In the genomic region with DNA sequence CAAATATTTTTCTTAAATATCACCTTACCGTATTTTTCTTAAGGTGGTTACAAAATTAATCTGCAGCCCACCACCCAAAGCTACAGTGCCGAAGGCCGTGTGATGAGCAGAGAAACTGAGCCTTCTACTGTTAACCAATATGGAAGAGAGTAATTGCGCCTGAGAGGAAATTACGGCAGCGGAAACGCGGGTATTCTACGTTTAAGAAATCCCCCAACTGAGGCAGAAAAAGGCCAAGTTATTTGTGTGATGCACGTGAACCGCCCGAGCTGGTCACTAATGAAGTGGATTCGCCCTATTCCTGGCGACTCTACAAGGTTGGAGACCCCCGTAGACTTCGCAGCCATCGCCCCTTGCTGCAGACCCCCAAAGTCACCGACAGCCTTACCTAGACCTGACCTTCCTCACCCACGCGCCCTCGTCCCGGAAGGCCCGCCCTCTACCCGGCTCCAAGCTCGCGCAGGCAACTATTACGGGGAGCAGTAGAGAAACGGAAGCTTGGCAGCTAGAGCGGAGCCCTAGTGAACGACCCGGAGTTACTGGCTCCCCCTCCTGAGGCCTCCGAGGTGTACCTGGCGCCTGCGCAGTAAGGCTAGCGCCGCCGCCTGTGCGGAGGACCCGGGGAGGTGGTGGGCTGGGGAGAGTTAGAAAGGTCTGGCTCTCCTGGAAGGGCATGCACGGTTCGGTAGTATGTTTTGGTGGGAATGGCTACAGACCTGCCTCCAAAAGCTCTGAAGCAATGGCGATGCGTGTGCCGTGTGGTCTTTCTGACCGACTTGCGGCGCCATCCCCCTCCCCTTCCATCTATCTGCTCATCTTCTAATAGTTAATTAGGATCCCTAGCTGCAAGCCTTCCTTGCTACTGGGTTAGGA, we compare ENCODE assay signal across 8 cellular contexts. TPM values are rescaled to one million over a fixed set of nuclear protein-coding genes. Genes with fewer than 3 reads are reported as not detected.
DNase-seq lines count a peak whose midpoint lies in the region; FAIRE-seq and TF ChIP-seq lines count a peak whose summit lies in the region.

A gene (minus strand): TSS at position 430 of the 873 bp plus-strand sequence. CDS start 4,319 bp downstream, outside the sequence.

- peak within 1 kb of the TSS; percentile 61 for H3K4me2 ChIP-seq in neuronal stem cell (ENCODE audit: insufficient read depth, low read length, poor library complexity, severe bottlenecking)

- no peak for FAIRE-seq in frontal cortex (lab: Jason Lieb, UNC)

- H3K18ac ChIP-seq in neuronal stem cell (ENCODE audit: low read length), result peak within 1 kb of the TSS; percentile 96

- H3K79me1 ChIP-seq in neuronal stem cell (ENCODE audit: low read depth, low read length), result no peaks in the 10 kb centered on the region

- no peaks in the 10 kb centered on the region for H3K27me3 ChIP-seq in GM06990 (replicated peaks; ENCODE audit: control insufficient read depth, insufficient read depth, low read length)
- no peaks in the 10 kb centered on the region for H3K27me3 ChIP-seq in neuronal stem cell (ENCODE audit: control insufficient read depth in 3 of 3, insufficient read depth in 3 of 3, low read depth in 1 of 3, low read length in 3 of 3)

- in situ Hi-C loops in SK-MEL-5 (cut with HindIII; ENCODE audit: low pct_unique_long_range_greater_than_20kb, low sequenced_read_pairs), result loop anchor here (25.0 kb wide), 1 partner anchor 523 kb away; no protein-coding TSS in a partner anchor

- no peak within 1 kb of the TSS for H2BK12ac ChIP-seq in neuronal stem cell (ENCODE audit: low read length)

- no peak within 1 kb of the TSS for H2BK5ac ChIP-seq in neuronal stem cell (ENCODE audit: low read length)

- no peak within 1 kb of the TSS for H3K27ac ChIP-seq in neuronal stem cell (replicated peaks; ENCODE audit: low read length)

- no peak within 1 kb of the TSS for H3K4ac ChIP-seq in neuronal stem cell (ENCODE audit: low read length)

- H3K4me3 ChIP-seq in GM06990 (replicated peaks; ENCODE audit: low read depth, low read length) (peak within 1 kb of the TSS; percentile 80), HFF-Myc (replicated peaks; ENCODE audit: low read depth, low read length) (peak within 1 kb of the TSS; percentile 56), neuronal stem cell (ENCODE audit: low read length in 2 of 2) (peak within 1 kb of the TSS; percentile 73 to 84)

- TF ChIP-seq CTCF in GM06990 (IDR thresholded peaks at IDR 0.05; ENCODE audit: insufficient read depth, low read length, poor library complexity, severe bottlenecking) (peak; percentile 92), HFF-Myc (IDR thresholded peaks at IDR 0.05; ENCODE audit: low read depth, low read length, missing control alignments) (peak; percentile 60), subcutaneous adipose tissue (IDR thresholded peaks at IDR 0.05; ENCODE audit: low read depth) (no peak)

- no peak within 1 kb of the TSS for H4K8ac ChIP-seq in neuronal stem cell (ENCODE audit: low read depth, low read length)

- no peak within 1 kb of the TSS for H2BK120ac ChIP-seq in neuronal stem cell (ENCODE audit: low read depth, low read length)

- peak within 1 kb of the TSS; percentile 95 for H3K23ac ChIP-seq in neuronal stem cell (ENCODE audit: low read depth, low read length, poor library complexity)

- H3K9ac ChIP-seq in neuronal stem cell (ENCODE audit: low read depth, low read length, poor library complexity), result peak within 1 kb of the TSS; percentile 87

- no peak within 1 kb of the TSS for H4K91ac ChIP-seq in neuronal stem cell (ENCODE audit: low read depth, low read length, poor library complexity)

- H3K9me3 ChIP-seq in neuronal stem cell (replicated peaks in 1 of 2; ENCODE audit: control insufficient read depth in 2 of 2, insufficient read depth in 1 of 2, low read depth in 1 of 2, low read length in 2 of 2), result no peaks in the 10 kb centered on the region

- no peak within 1 kb of the TSS for H3K14ac ChIP-seq in neuronal stem cell (ENCODE audit: low read length)

- H2AFZ ChIP-seq in neuronal stem cell (ENCODE audit: low read length), result peak within 1 kb of the TSS; percentile 93

- peak; percentile 95 for DNase-seq in GM06990 (ENCODE audit: extremely low read depth, insufficient read length)
- peak; percentile 88 for DNase-seq in HFF-Myc (ENCODE audit: extremely low read depth, low read depth)
- peak; percentile 96 for DNase-seq in MV-4-11 (lab: John Stamatoyannopoulos, UW)
- peak; percentile 99 for DNase-seq in SK-MEL-5 (ENCODE audit: low read depth, low spot score)
- DNase-seq in activated naive CD4-positive, alpha-beta T cell treated with Interleukin-2 at 50 U/mL for 16 hours, result peak; percentile 97
- DNase-seq in frontal cortex (ENCODE audit: low spot score in 2 of 2), result peak; percentile 77 to 89
- peak; percentile 91 for DNase-seq in neuronal stem cell (ENCODE audit: low spot score)

- peaks cover 3 to 9% of the 10 kb centered on the region in 2 donors for H3K4me1 ChIP-seq in neuronal stem cell (ENCODE audit: control insufficient read depth in 2 of 2, insufficient read depth in 1 of 2, low read depth in 1 of 2, low read length in 2 of 2)

- no peak within 1 kb of the TSS for H2BK15ac ChIP-seq in neuronal stem cell (ENCODE audit: low read length)

- no CpG with 5 or more reads among the region's 47 CpGs for WGBS in neuronal stem cell (ENCODE audit: extremely low coverage in 2 of 2, insufficient read length in 2 of 2, insufficient replicate concordance in 1 of 2), 2 donors

- H3K36me3 ChIP-seq in GM06990 (ENCODE audit: control insufficient read depth, insufficient read depth, low read length) (no peaks in the 10 kb centered on the region), neuronal stem cell (replicated peaks in 1 of 2; ENCODE audit: control insufficient read depth in 2 of 2, insufficient read depth in 2 of 2, low read length in 2 of 2) (peaks cover 0 to 10% of the 10 kb centered on the region in 2 donors)

- H2AK5ac ChIP-seq in neuronal stem cell (ENCODE audit: low read depth, low read length), result no peak within 1 kb of the TSS

RNA-seq across cellular contexts. Expression of the gene that starts here (rescaled TPM):
- 136 and 147 TPM in 2 replicates for total RNA-seq in SK-MEL-5 (2014; rRNA removed; shearing (Covaris generic))
- polyA plus RNA-seq in SK-MEL-5 (2015; cell fraction: cytosol; rRNA removed), result 44.6 and 56.0 TPM in 2 replicates
- polyA plus RNA-seq in SK-MEL-5 (2015; cell fraction: nucleus; rRNA removed), result 11.8 and 17.5 TPM in 2 replicates
- total RNA-seq in frontal cortex (21.6 TPM), subcutaneous adipose tissue (10 to 100 TPM; 12.4 to 19.8 (median 16.0) TPM)
- polyA plus RNA-seq in neuronal stem cell (2013, experiment 1 of 2), result 77.3 TPM
- polyA plus RNA-seq in neuronal stem cell (2013, experiment 2 of 2), result 69.8 TPM
